Comparison of ENCODE assay signal across 8 cellular contexts in genomic region chr15:40382580-40383456, GRCh38. TPM values are rescaled to one million over a fixed set of nuclear protein-coding genes. Genes with fewer than 3 reads are reported as not detected.
DNase-seq lines count a peak whose midpoint lies in the region; ATAC-seq lines count a peak whose summit lies in the region.

Gene KNSTRN, plus strand, starts transcription at chr15:40382721. Its CDS starts 115 bp downstream, at chr15:40382836.

- intact Hi-C loops in activated CD4-positive, alpha-beta T cell treated with anti-CD3 and anti-CD28 coated beads, Interleukin-2, amount 10 ng/mL, durations not matched to agents 24 days and 14 days (cut with micrococcal nuclease) = loop anchor here (1.0 to 2.0 kb wide), 3 partner anchors 22 to 186 kb away; partner anchors contain the start of genes DISP2, IVD and RPUSD2
- intact Hi-C loops in dendritic cell treated with granulocyte-macrophage colony-stimulating factor and Interleukin-4, amounts not matched to agents 40 ng/mL and 50 ng/mL, for 4 days (cut with micrococcal nuclease) = loop anchor here (2.0 kb wide), 1 partner anchor 14 kb away; no protein-coding TSS in a partner anchor

- peaks cover 26% of the 10 kb centered on the region for H3K4me1 Mint-ChIP-seq in activated CD4-positive, alpha-beta T cell treated with anti-CD3 and anti-CD28 coated beads, Interleukin-2, amount 10 ng/mL, durations not matched to agents 24 days and 14 days
- H3K4me1 Mint-ChIP-seq in dendritic cell treated with granulocyte-macrophage colony-stimulating factor and Interleukin-4, amounts not matched to agents 40 ng/mL and 50 ng/mL, for 4 days (ENCODE audit: low read depth) = peaks cover 46% of the 10 kb centered on the region

- peak within 1 kb of the TSS; percentile 76 to 96 (median 86) for H3K4me2 ChIP-seq in BLaER1 treated with 17β-estradiol and CSF1 and Interleukin-3, amounts not matched to agents 10 nM and 100 nM

- peaks cover 11% of the 10 kb centered on the region for H3K27me3 Mint-ChIP-seq in activated CD4-positive, alpha-beta T cell treated with anti-CD3 and anti-CD28 coated beads, Interleukin-2, amount 10 ng/mL, durations not matched to agents 24 days and 14 days
- H3K27me3 Mint-ChIP-seq in dendritic cell treated with granulocyte-macrophage colony-stimulating factor and Interleukin-4, amounts not matched to agents 40 ng/mL and 50 ng/mL, for 4 days = no peaks in the 10 kb centered on the region

- H3K4me1 ChIP-seq in BLaER1 treated with 17β-estradiol and CSF1 and Interleukin-3, amounts not matched to agents 10 nM and 100 nM = peaks cover 17 to 39% (median 22%) of the 10 kb centered on the region in 10 experiments

- H3K27ac ChIP-seq in BLaER1 treated with 17β-estradiol and CSF1 and Interleukin-3, amounts not matched to agents 10 nM and 100 nM = peak within 1 kb of the TSS; percentile 64 to 94 (median 87)

- peak; percentile 98 for ATAC-seq in GM19351 (IDR thresholded peaks at IDR 0.05; ENCODE audit: unreplicated experiment)
- ATAC-seq in HG03520 (IDR thresholded peaks at IDR 0.05; ENCODE audit: unreplicated experiment) = peak; percentile 94
- ATAC-seq in left lobe of liver = peak; percentile 93

- peak within 1 kb of the TSS; percentile 95 for H3K27ac Mint-ChIP-seq in activated CD4-positive, alpha-beta T cell treated with anti-CD3 and anti-CD28 coated beads, Interleukin-2, amount 10 ng/mL, durations not matched to agents 24 days and 14 days
- H3K27ac Mint-ChIP-seq in dendritic cell treated with granulocyte-macrophage colony-stimulating factor and Interleukin-4, amounts not matched to agents 40 ng/mL and 50 ng/mL, for 4 days = peak within 1 kb of the TSS; percentile 90

- peak within 1 kb of the TSS; percentile 86 to 97 (median 89) for H3K4me3 ChIP-seq in BLaER1 treated with 17β-estradiol and CSF1 and Interleukin-3, amounts not matched to agents 10 nM and 100 nM

- H3K9me3 ChIP-seq in BLaER1 treated with 17β-estradiol and CSF1 and Interleukin-3, amounts not matched to agents 10 nM and 100 nM (replicated peaks in 1 of 11) = peaks cover 9 to 25% (median 21%) of the 10 kb centered on the region in 11 experiments; a peak in 21 of 22 replicates

- DNase-seq in NCI-H69 (lab: John Stamatoyannopoulos, UW) (peak; percentile 98), left lobe of liver (ENCODE audit: low spot score) (peak; percentile 93)
- DNase-seq in activated CD4-positive, alpha-beta T cell treated with anti-CD3 and anti-CD28 coated beads, Interleukin-2, amount 10 ng/mL, durations not matched to agents 24 days and 14 days = peak; percentile 97
- peak; percentile 95 for DNase-seq in stimulated activated CD4-positive, alpha-beta T cell treated with anti-CD3 and anti-CD28 coated beads, Interleukin-2, amount 100 ng/mL, for 24 hours

- H3K36me3 Mint-ChIP-seq in activated CD4-positive, alpha-beta T cell treated with anti-CD3 and anti-CD28 coated beads, Interleukin-2, amount 10 ng/mL, durations not matched to agents 24 days and 14 days (ENCODE audit: low read depth) = peaks cover 29% of the 10 kb centered on the region
- H3K36me3 Mint-ChIP-seq in dendritic cell treated with granulocyte-macrophage colony-stimulating factor and Interleukin-4, amounts not matched to agents 40 ng/mL and 50 ng/mL, for 4 days (ENCODE audit: low read depth) = peaks cover 22% of the 10 kb centered on the region

- H4K20me1 ChIP-seq in BLaER1 treated with 17β-estradiol and CSF1 and Interleukin-3, amounts not matched to agents 10 nM and 100 nM = no peaks in the 10 kb centered on the region

- H3K9me3 Mint-ChIP-seq in activated CD4-positive, alpha-beta T cell treated with anti-CD3 and anti-CD28 coated beads, Interleukin-2, amount 10 ng/mL, durations not matched to agents 24 days and 14 days = no peaks in the 10 kb centered on the region
- no peaks in the 10 kb centered on the region for H3K9me3 Mint-ChIP-seq in dendritic cell treated with granulocyte-macrophage colony-stimulating factor and Interleukin-4, amounts not matched to agents 40 ng/mL and 50 ng/mL, for 4 days

- peaks cover 21 to 38% (median 31%) of the 10 kb centered on the region in 11 experiments for H3K36me3 ChIP-seq in BLaER1 treated with 17β-estradiol and CSF1 and Interleukin-3, amounts not matched to agents 10 nM and 100 nM

- peak within 1 kb of the TSS; percentile 94 for H3K4me3 Mint-ChIP-seq in activated CD4-positive, alpha-beta T cell treated with anti-CD3 and anti-CD28 coated beads, Interleukin-2, amount 10 ng/mL, durations not matched to agents 24 days and 14 days
- peak within 1 kb of the TSS; percentile 90 for H3K4me3 Mint-ChIP-seq in dendritic cell treated with granulocyte-macrophage colony-stimulating factor and Interleukin-4, amounts not matched to agents 40 ng/mL and 50 ng/mL, for 4 days

- H3K9ac ChIP-seq in BLaER1 treated with 17β-estradiol and CSF1 and Interleukin-3, amounts not matched to agents 10 nM and 100 nM = peak within 1 kb of the TSS; percentile 85 to 96 (median 92)

- H3K27me3 ChIP-seq in BLaER1 treated with 17β-estradiol and CSF1 and Interleukin-3, amounts not matched to agents 10 nM and 100 nM = no peaks in the 10 kb centered on the region

RNA-seq across cellular contexts. Expression of gene KNSTRN, which starts in this region (rescaled TPM):
- total RNA-seq in activated CD4-positive, alpha-beta T cell treated with anti-CD3 and anti-CD28 coated beads, Interleukin-2, amount 10 ng/mL, durations not matched to agents 24 days and 14 days = 50.4 and 52.9 TPM in 2 replicates
- total RNA-seq in left lobe of liver = 9.2 TPM

Comparison
In these comparisons a context has a peak if more than half of its experiments do, and no peak if none do; other contexts are left out.
1. Peak in every context shown above with its lines: DNase-seq, ATAC-seq, H3K4me3 ChIP-seq and H3K27ac ChIP-seq.